ENCODE assay signal across 37 cellular contexts in genomic region chr16:17501321-17501720, GRCh38.
"Had no signal": no experiment of that assay in that cellular context is flagged by ENCODE, and none has a peak within 500 bp of the region (broad histone marks: within the 10 kb centered on the region; RNA-seq: fewer than 3 reads in every experiment).

No MANE protein-coding gene starts in this region.

- H3K9me3 ChIP-seq: ascending aorta had no signal

- H3K27me3 ChIP-seq: ascending aorta, cardiac muscle cell had no signal

- H3K36me3 ChIP-seq: ascending aorta, cardiac muscle cell had no signal

- FAIRE-seq: bronchial epithelial cell, TTC549 had no signal

- H3K27me3 Mint-ChIP-seq: activated CD4-positive, alpha-beta T cell treated with anti-CD3 and anti-CD28 coated beads, Interleukin-2, amount 10 ng/mL, durations not matched to agents 7 days and 5 days; activated naive CD4-positive, alpha-beta T cell treated with anti-CD3 and anti-CD28 coated beads, Interleukin-2, amount 50 U/mL, for 24 hours; activated naive CD8-positive, alpha-beta T cell treated with anti-CD3 and anti-CD28 coated beads, Interleukin-2, amount 50 U/mL, for 24 hours; activated T-cell treated with anti-CD3 and anti-CD28 coated beads, Interleukin-2, amount 50 U/mL, for 24 hours; brain had no signal

- DNase-seq: activated B cell treated with CpG ODN at 0.5 μM for 24 hours; activated CD4-positive, alpha-beta memory T cell treated with anti-CD3 and anti-CD28 coated beads, Interleukin-2, amount 10 ng/mL, durations not matched to agents 7 days and 5 days; activated CD4-positive, alpha-beta T cell treated with anti-CD3 and anti-CD28 coated beads for 48 hours; activated CD4-positive, alpha-beta T cell treated with anti-CD3 and anti-CD28 coated beads, Interleukin-2, amount 10 ng/mL, durations not matched to agents 7 days and 5 days; activated CD4-positive, alpha-beta T cell treated with anti-CD3 and anti-CD28 coated beads, Interleukin-2, amount 50 U/mL, for 48 hours; activated CD4-positive, CD25-positive, alpha-beta regulatory T cell treated with anti-CD3 and anti-CD28 coated beads, Interleukin-2, amount 50 U/mL, for 72 hours; activated CD8-positive, alpha-beta memory T cell treated with anti-CD3 and anti-CD28 coated beads for 24 hours; activated CD8-positive, alpha-beta memory T cell treated with anti-CD3 and anti-CD28 coated beads, Interleukin-2, amount 10 ng/mL, durations not matched to agents 7 days and 5 days; activated CD8-positive, alpha-beta memory T cell treated with anti-CD3 and anti-CD28 coated beads, Interleukin-2, amount 50 U/mL, for 48 hours; activated CD8-positive, alpha-beta T cell treated with anti-CD3 and anti-CD28 coated beads, Interleukin-2, amount 10 ng/mL, durations not matched to agents 7 days and 5 days; activated effector memory CD4-positive, alpha-beta T cell treated with Interleukin-2 at 50 U/mL for 16 hours; activated gamma-delta T cell; activated naive CD4-positive, alpha-beta T cell treated with anti-CD3 and anti-CD28 coated beads, Interleukin-2, amount 10 ng/mL, durations not matched to agents 7 days and 5 days; activated naive CD4-positive, alpha-beta T cell treated with Interleukin-2 at 50 U/mL for 16 hours; activated naive CD8-positive, alpha-beta T cell treated with anti-CD3 and anti-CD28 coated beads, Interleukin-2, amount 10 ng/mL, durations not matched to agents 7 days and 5 days; activated naive CD8-positive, alpha-beta T cell treated with anti-CD3 and anti-CD28 coated beads, Interleukin-2, amount 50 U/mL, for 24 hours; activated T-cell treated with anti-CD3 and anti-CD28 coated beads, Interleukin-2, amount 50 U/mL, for 24 hours; activated T-cell treated with anti-CD3 and anti-CD28 coated beads, Interleukin-2, amount 50 U/mL, for 48 hours; amygdala; anterior cingulate cortex; caudate nucleus; cerebellar nuclear complex; T-helper 1 cell; T-helper 2 cell; T-helper 9 cell had no signal

- H3K27ac Mint-ChIP-seq: activated B cell treated with CpG ODN at 0.5 μM for 24 hours; activated CD4-positive, alpha-beta memory T cell treated with anti-CD3 and anti-CD28 coated beads, Interleukin-2, amount 10 ng/mL, durations not matched to agents 7 days and 5 days; activated CD4-positive, alpha-beta T cell treated with anti-CD3 and anti-CD28 coated beads, Interleukin-2, amount 10 ng/mL, durations not matched to agents 7 days and 5 days; activated CD8-positive, alpha-beta memory T cell treated with anti-CD3 and anti-CD28 coated beads, Interleukin-2, amount 10 ng/mL, durations not matched to agents 7 days and 5 days; activated CD8-positive, alpha-beta T cell treated with anti-CD3 and anti-CD28 coated beads, Interleukin-2, amount 10 ng/mL, durations not matched to agents 7 days and 5 days; activated naive CD4-positive, alpha-beta T cell treated with anti-CD3 and anti-CD28 coated beads, Interleukin-2, amount 10 ng/mL, durations not matched to agents 7 days and 5 days; activated naive CD8-positive, alpha-beta T cell; activated naive CD8-positive, alpha-beta T cell treated with anti-CD3 and anti-CD28 coated beads, Interleukin-2, amount 10 ng/mL, durations not matched to agents 7 days and 5 days; activated naive CD8-positive, alpha-beta T cell treated with anti-CD3 and anti-CD28 coated beads, Interleukin-2, amount 50 U/mL, for 24 hours; activated T-cell treated with anti-CD3 and anti-CD28 coated beads, Interleukin-2, amount 50 U/mL, for 24 hours; activated T-helper 2 cell treated with anti-CD3 and anti-CD28 coated beads, Interferon-gamma antibody, Interleukin-2, Interleukin-4, amounts not matched to agents 10 μg/mL and 5 μg/mL and 100 μg/mL, durations not matched to agents 14 hours and 24 hours and 36 hours; brain; T-helper 1 cell treated with Interleukin-12 subunit alpha and Interleukin-12 subunit beta and Interleukin-4 antibody, amounts not matched to agents 30 μg/mL and 1 μg/mL, for 36 hours; T-helper 2 cell treated with Interferon-gamma antibody and Interleukin-4, amounts not matched to agents 5 μg/mL and 100 μg/mL, for 36 hours had no signal

- H3K4me3 ChIP-seq: ascending aorta, cardiac muscle cell had no signal

- H3K4me3 Mint-ChIP-seq: activated B cell treated with CpG ODN at 0.5 μM for 24 hours; activated CD4-positive, alpha-beta memory T cell treated with anti-CD3 and anti-CD28 coated beads, Interleukin-2, amount 10 ng/mL, durations not matched to agents 7 days and 5 days; activated CD4-positive, alpha-beta T cell treated with anti-CD3 and anti-CD28 coated beads, Interleukin-2, amount 10 ng/mL, durations not matched to agents 7 days and 5 days; activated CD8-positive, alpha-beta memory T cell treated with anti-CD3 and anti-CD28 coated beads, Interleukin-2, amount 10 ng/mL, durations not matched to agents 7 days and 5 days; activated CD8-positive, alpha-beta T cell treated with anti-CD3 and anti-CD28 coated beads, Interleukin-2, amount 10 ng/mL, durations not matched to agents 7 days and 5 days; activated naive CD4-positive, alpha-beta T cell treated with anti-CD3 and anti-CD28 coated beads, Interleukin-2, amount 10 ng/mL, durations not matched to agents 7 days and 5 days; activated naive CD4-positive, alpha-beta T cell treated with anti-CD3 and anti-CD28 coated beads, Interleukin-2, amount 50 U/mL, for 24 hours; activated naive CD8-positive, alpha-beta T cell; activated naive CD8-positive, alpha-beta T cell treated with anti-CD3 and anti-CD28 coated beads, Interleukin-2, amount 10 ng/mL, durations not matched to agents 7 days and 5 days; activated naive CD8-positive, alpha-beta T cell treated with anti-CD3 and anti-CD28 coated beads, Interleukin-2, amount 50 U/mL, for 24 hours; activated T-cell treated with anti-CD3 and anti-CD28 coated beads, Interleukin-2, amount 50 U/mL, for 24 hours; brain; central memory CD8-positive, alpha-beta T cell; T-helper 1 cell treated with Interleukin-12 subunit alpha and Interleukin-12 subunit beta and Interleukin-4 antibody, amounts not matched to agents 30 μg/mL and 1 μg/mL, for 36 hours; T-helper 2 cell treated with Interferon-gamma antibody and Interleukin-4, amounts not matched to agents 5 μg/mL and 100 μg/mL, for 36 hours had no signal

- H3K4me1 ChIP-seq: ascending aorta had no signal

- ATAC-seq: activated CD8-positive, alpha-beta memory T cell treated with anti-CD3 and anti-CD28 coated beads, Interleukin-2, amount 10 ng/mL, durations not matched to agents 7 days and 5 days; activated CD8-positive, alpha-beta T cell treated with anti-CD3 and anti-CD28 coated beads, Interleukin-2, amount 10 ng/mL, durations not matched to agents 7 days and 5 days; activated naive CD8-positive, alpha-beta T cell treated with anti-CD3 and anti-CD28 coated beads, Interleukin-2, amount 50 U/mL, for 24 hours had no signal

- H3K4me1 Mint-ChIP-seq: activated B cell treated with CpG ODN at 0.5 μM for 24 hours; activated CD4-positive, alpha-beta memory T cell treated with anti-CD3 and anti-CD28 coated beads, Interleukin-2, amount 10 ng/mL, durations not matched to agents 7 days and 5 days; activated CD4-positive, alpha-beta T cell treated with anti-CD3 and anti-CD28 coated beads, Interleukin-2, amount 10 ng/mL, durations not matched to agents 7 days and 5 days; activated CD8-positive, alpha-beta memory T cell treated with anti-CD3 and anti-CD28 coated beads, Interleukin-2, amount 10 ng/mL, durations not matched to agents 7 days and 5 days; activated naive CD4-positive, alpha-beta T cell treated with anti-CD3 and anti-CD28 coated beads, Interleukin-2, amount 10 ng/mL, durations not matched to agents 7 days and 5 days; activated naive CD4-positive, alpha-beta T cell treated with anti-CD3 and anti-CD28 coated beads, Interleukin-2, amount 50 U/mL, for 24 hours; activated naive CD8-positive, alpha-beta T cell treated with anti-CD3 and anti-CD28 coated beads, Interleukin-2, amount 10 ng/mL, durations not matched to agents 7 days and 5 days; activated naive CD8-positive, alpha-beta T cell treated with anti-CD3 and anti-CD28 coated beads, Interleukin-2, amount 50 U/mL, for 24 hours; central memory CD8-positive, alpha-beta T cell had no signal

- H3K36me3 Mint-ChIP-seq: activated CD8-positive, alpha-beta memory T cell treated with anti-CD3 and anti-CD28 coated beads, Interleukin-2, amount 10 ng/mL, durations not matched to agents 7 days and 5 days; activated naive CD4-positive, alpha-beta T cell treated with anti-CD3 and anti-CD28 coated beads, Interleukin-2, amount 10 ng/mL, durations not matched to agents 7 days and 5 days; activated naive CD4-positive, alpha-beta T cell treated with anti-CD3 and anti-CD28 coated beads, Interleukin-2, amount 50 U/mL, for 24 hours; activated naive CD8-positive, alpha-beta T cell; activated naive CD8-positive, alpha-beta T cell treated with anti-CD3 and anti-CD28 coated beads, Interleukin-2, amount 10 ng/mL, durations not matched to agents 7 days and 5 days; brain had no signal

- H3K9me3 Mint-ChIP-seq: activated B cell treated with CpG ODN at 0.5 μM for 24 hours; activated CD4-positive, alpha-beta memory T cell treated with anti-CD3 and anti-CD28 coated beads, Interleukin-2, amount 10 ng/mL, durations not matched to agents 7 days and 5 days; activated CD4-positive, alpha-beta T cell treated with anti-CD3 and anti-CD28 coated beads, Interleukin-2, amount 10 ng/mL, durations not matched to agents 7 days and 5 days; activated naive CD4-positive, alpha-beta T cell treated with anti-CD3 and anti-CD28 coated beads, Interleukin-2, amount 10 ng/mL, durations not matched to agents 7 days and 5 days; activated naive CD4-positive, alpha-beta T cell treated with anti-CD3 and anti-CD28 coated beads, Interleukin-2, amount 50 U/mL, for 24 hours; activated naive CD8-positive, alpha-beta T cell treated with anti-CD3 and anti-CD28 coated beads, Interleukin-2, amount 10 ng/mL, durations not matched to agents 7 days and 5 days; activated naive CD8-positive, alpha-beta T cell treated with anti-CD3 and anti-CD28 coated beads, Interleukin-2, amount 50 U/mL, for 24 hours; activated T-cell treated with anti-CD3 and anti-CD28 coated beads, Interleukin-2, amount 50 U/mL, for 24 hours; activated T-helper 2 cell treated with anti-CD3 and anti-CD28 coated beads, Interferon-gamma antibody, Interleukin-2, Interleukin-4, amounts not matched to agents 10 μg/mL and 5 μg/mL and 100 μg/mL, durations not matched to agents 14 hours and 24 hours and 36 hours; central memory CD8-positive, alpha-beta T cell; T-helper 1 cell treated with Interleukin-12 subunit alpha and Interleukin-12 subunit beta and Interleukin-4 antibody, amounts not matched to agents 30 μg/mL and 1 μg/mL, for 36 hours; T-helper 2 cell treated with Interferon-gamma antibody and Interleukin-4, amounts not matched to agents 5 μg/mL and 100 μg/mL, for 36 hours had no signal

- H3K27ac ChIP-seq: ascending aorta, cardiac muscle cell, VCaP had no signal
